In genomic region chr16:79172306-79172705, GRCh38 we compare ENCODE assay signal across 14 cellular contexts.
A peak's percentile ranks its signal among the peaks of the same experiment; 100 is the strongest.
DNase-seq lines count a peak whose midpoint lies in the region; ATAC-seq, FAIRE-seq and TF ChIP-seq lines count a peak whose summit lies in the region.
"Had no signal": no experiment of that assay in that cellular context is flagged by ENCODE, and none has a peak within 500 bp of the region (broad histone marks: within the 10 kb centered on the region; RNA-seq: fewer than 3 reads in every experiment).

No MANE protein-coding gene starts in this region.

- DNase-seq in DMS153 (lab: John Stamatoyannopoulos, UW): peak; percentile 59
- DNase-seq in DMS153 treated with DMSO at 0.1 percent for 48 hours (lab: John Stamatoyannopoulos, UW; ENCODE audit: unreplicated experiment): no peak
- DNase-seq in DND-41: no peak
- peak; percentile 9 for DNase-seq in RPMI7951 (ENCODE audit: low read depth)
- DNase-seq in thyroid gland: peak; percentile 12 to 33
- DNase-seq in type B pancreatic cell (ENCODE audit: extremely low spot score, unreplicated experiment): no peak
- DNase-seq in GM12892 (ENCODE audit: insufficient read length): no peak
- no peak for DNase-seq in NCI-H1105 (lab: John Stamatoyannopoulos, UW)
- DNase-seq: AML-193, HCEC 1CT, OCI-M1, T-helper 1 cell, T-helper 9 cell had no signal

- no peaks in the 10 kb centered on the region for H3K27me3 ChIP-seq in DND-41 (ENCODE audit: insufficient read depth, low read length, poor library complexity)
- H3K27me3 ChIP-seq in thyroid gland: no peaks in the 10 kb centered on the region

- TF ChIP-seq CTCF in DND-41 (IDR thresholded peaks at IDR 0.05; ENCODE audit: borderline replicate concordance, extremely low read depth, low read length, poor library complexity, severe bottlenecking): no peak
- no peak for TF ChIP-seq CTCF in thyroid gland (IDR thresholded peaks at IDR 0.05)
- no peak for TF ChIP-seq CTCF in type B pancreatic cell (conservative IDR thresholded peaks at IDR 0.05)

- no peak overlapping the region for H3K4me3 Mint-ChIP-seq in type B pancreatic cell

- FAIRE-seq in GM12892 (lab: Jason Lieb, UNC): no peak

- no peak for ATAC-seq in DND-41 (ENCODE audit: insufficient read depth, low read depth)

- H3K4me2 ChIP-seq in DND-41 (ENCODE audit: insufficient read depth, low read length): no peak overlapping the region

- no peak overlapping the region for H3K4me3 ChIP-seq in DND-41 (ENCODE audit: low read depth in 1 of 2, low read length in 2 of 2)
- no peak overlapping the region for H3K4me3 ChIP-seq in thyroid gland (replicated peaks in 1 of 3)

- WGBS in thyroid gland, 2 donors: 71 to 72% methylated on average over 8 of the region's 8 CpGs

- peak overlapping the region; percentile 50; the same call in 1 of the 2 replicates for H3K27ac ChIP-seq in DND-41 (ENCODE audit: low read length)
- no peak overlapping the region for H3K27ac ChIP-seq in thyroid gland
- H3K27ac ChIP-seq: 22Rv1 had no signal

- no peak overlapping the region for H3K9ac ChIP-seq in DND-41 (ENCODE audit: low read depth, low read length)

- H3K9me3 ChIP-seq in DND-41 (ENCODE audit: insufficient read depth, low read length, severe bottlenecking) (peaks cover 3% of the 10 kb centered on the region), thyroid gland (no peaks in the 10 kb centered on the region)

- H3K27ac Mint-ChIP-seq in type B pancreatic cell: no peak overlapping the region

- TF ChIP-seq POLR2A in thyroid gland (IDR thresholded peaks at IDR 0.05) (no peak), GM12892 (IDR thresholded peaks at IDR 0.05; ENCODE audit: low read depth, low read length) (no peak)

- H3K36me3 ChIP-seq in DND-41 (ENCODE audit: insufficient read depth, low read length) (no peaks in the 10 kb centered on the region), thyroid gland (no peaks in the 10 kb centered on the region)

- peaks cover 3% of the 10 kb centered on the region for H3K27me3 Mint-ChIP-seq in type B pancreatic cell

- H2AFZ ChIP-seq in DND-41 (ENCODE audit: low read depth, low read length): no peak overlapping the region

- H3K4me1 ChIP-seq in DND-41 (ENCODE audit: insufficient read depth, low read length): peaks cover 34% of the 10 kb centered on the region
- peaks cover 0 to 14% of the 10 kb centered on the region in 2 donors for H3K4me1 ChIP-seq in thyroid gland

- H3K36me3 Mint-ChIP-seq in type B pancreatic cell: no peaks in the 10 kb centered on the region

- H3K79me2 ChIP-seq in DND-41 (ENCODE audit: insufficient read depth, low read length): no peaks in the 10 kb centered on the region

- no peaks in the 10 kb centered on the region for H4K20me1 ChIP-seq in DND-41 (ENCODE audit: insufficient read depth, low read length)

- peaks cover 7% of the 10 kb centered on the region for H3K4me1 Mint-ChIP-seq in type B pancreatic cell (ENCODE audit: unreplicated experiment)

- peaks cover 11% of the 10 kb centered on the region for H3K9me3 Mint-ChIP-seq in type B pancreatic cell

- intact Hi-C loops in thyroid gland (cut with DNase I): no loop called here

Comparison
In these comparisons a context has a peak if more than half of its experiments do, and no peak if none do; other contexts are left out.
1. DNase-seq: peak in DMS153 (single experiment), RPMI7951 (single experiment) and thyroid gland (2 of 2); none in DMS153 treated with DMSO at 0.1 percent for 48 hours (single experiment), DND-41 (single experiment), type B pancreatic cell (single experiment), GM12892 (single experiment) and NCI-H1105 (single experiment).